1 cellular context compared by ENCODE assay signal in the genomic region with DNA sequence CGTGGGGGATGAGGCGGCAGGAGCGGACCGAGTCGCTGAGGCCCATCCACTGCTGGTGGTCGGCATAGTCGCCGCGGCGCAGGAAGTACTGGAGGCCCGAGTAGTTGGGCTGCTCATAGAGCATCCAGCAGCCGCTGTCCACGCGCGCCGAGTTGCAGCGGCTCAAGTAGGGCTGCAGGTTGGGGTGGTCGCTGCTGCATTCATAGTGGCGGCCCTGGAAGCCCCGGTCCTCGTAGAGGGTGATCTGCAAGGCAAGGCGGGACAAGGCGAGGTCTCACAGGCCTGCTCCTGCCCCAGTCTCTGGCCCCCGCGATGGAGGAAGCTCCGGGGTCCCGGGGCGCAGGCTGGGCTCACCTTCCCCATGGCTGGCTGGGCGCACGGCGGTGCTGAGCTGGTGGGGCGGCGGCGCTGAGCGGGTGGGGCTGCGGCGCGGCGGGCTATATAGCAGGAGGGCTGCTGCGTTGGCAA.
TF ChIP-seq lines count a peak whose summit lies in the region.

TSS of gene CRYGD (minus strand) at position 414 of the 468 bp plus-strand sequence. CDS start at position 363, 51 bp downstream.

TF ChIP-seq in K562, 482 proteins besides CTCF, POLR2A, EP300 and RAD21:
- 0 out of 2 replicates have a peak, but pooled peaks have one; percentile 22 for TF ChIP-seq ZBTB33 (CRISPR knock-in tag; IDR thresholded peaks at IDR 0.05)
